Comparison of ENCODE assay signal across 16 cellular contexts in the genomic region with DNA sequence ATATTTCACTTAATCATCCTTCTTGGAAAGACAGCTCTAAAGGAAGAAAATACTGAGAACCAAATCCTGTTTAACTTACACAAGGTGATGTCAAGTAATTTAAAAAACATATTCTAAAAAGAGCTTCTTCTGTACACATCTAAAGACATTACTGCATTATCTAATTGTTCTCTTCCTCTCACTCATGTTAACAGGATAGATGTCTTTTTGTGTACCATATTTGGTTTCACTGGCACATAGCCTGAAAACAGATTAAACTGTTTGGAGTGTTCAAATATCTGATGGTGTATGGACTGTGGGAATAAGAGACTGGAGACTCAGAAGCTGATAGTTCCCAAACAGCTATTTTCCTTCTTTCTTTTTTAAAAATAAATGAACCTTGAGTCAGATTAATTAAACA.
A peak's percentile ranks its signal among the peaks of the same experiment; 100 is the strongest.
DNase-seq lines count a peak whose midpoint lies in the region.
"Had no signal": no experiment of that assay in that cellular context is flagged by ENCODE, and none has a peak within 500 bp of the region (broad histone marks: within the 10 kb centered on the region; RNA-seq: fewer than 3 reads in every experiment).

No MANE protein-coding gene starts in this region.

- no peaks in the 10 kb centered on the region for H3K36me3 ChIP-seq in rectal smooth muscle tissue (ENCODE audit: control insufficient read depth, insufficient read depth, low read length)
- no peaks in the 10 kb centered on the region for H3K36me3 ChIP-seq in effector memory CD4-positive, alpha-beta T cell (ENCODE audit: control insufficient read depth, insufficient read depth, low read length)
- H3K36me3 ChIP-seq: lower lobe of right lung, stomach, vagina had no signal

- H3K27me3 ChIP-seq in rectal smooth muscle tissue (ENCODE audit: control insufficient read depth, insufficient read depth, low read length): no peaks in the 10 kb centered on the region
- no peaks in the 10 kb centered on the region for H3K27me3 ChIP-seq in effector memory CD4-positive, alpha-beta T cell (replicated peaks; ENCODE audit: control insufficient read depth, insufficient read depth, low read length, poor library complexity, severe bottlenecking)
- H3K27me3 ChIP-seq: stomach, vagina had no signal

- peak overlapping the region; percentile 42 for H3K27ac ChIP-seq in rectal smooth muscle tissue (ENCODE audit: low read depth, low read length)
- H3K27ac ChIP-seq in effector memory CD4-positive, alpha-beta T cell (ENCODE audit: insufficient read depth, low read length, poor library complexity, severe bottlenecking): no peak overlapping the region
- H3K27ac ChIP-seq: C4-2B, lower lobe of right lung, stomach, vagina had no signal

- H3K9ac ChIP-seq in rectal smooth muscle tissue (ENCODE audit: low read length): no peak overlapping the region

- peak; percentile 37 for DNase-seq in NCI-H2107 treated with DMSO at 0.1 percent for 48 hours (lab: John Stamatoyannopoulos, UW; ENCODE audit: unreplicated experiment)
- no peak for DNase-seq in NCI-H2107 (lab: John Stamatoyannopoulos, UW)
- DNase-seq in NCI-H146 treated with DMSO at 0.1 percent for 48 hours (lab: John Stamatoyannopoulos, UW; ENCODE audit: unreplicated experiment): peak; percentile 16
- DNase-seq in OCI-M1 (lab: John Stamatoyannopoulos, UW): peak; percentile 31
- DNase-seq in effector memory CD4-positive, alpha-beta T cell: no peak
- DNase-seq in activated gamma-delta T cell treated with Interleukin-2 at 50 U/mL for 16 hours: no peak
- no peak for DNase-seq in amniotic stem cell (lab: John Stamatoyannopoulos, UW)
- DNase-seq: cortex of kidney, lower lobe of right lung, NCI-H187 treated with DMSO at 0.1 percent for 48 hours, Right ventricle myocardium superior, stomach had no signal

- H3K9me3 ChIP-seq in effector memory CD4-positive, alpha-beta T cell (ENCODE audit: control insufficient read depth, low read length): no peaks in the 10 kb centered on the region
- H3K9me3 ChIP-seq: lower lobe of right lung, stomach, vagina had no signal

- no peak overlapping the region for H3K4me3 ChIP-seq in rectal smooth muscle tissue (ENCODE audit: low read length)
- no peak overlapping the region for H3K4me3 ChIP-seq in effector memory CD4-positive, alpha-beta T cell (ENCODE audit: insufficient read depth, low read depth, low read length, poor library complexity, severe bottlenecking)
- H3K4me3 ChIP-seq: GM23338, lower lobe of right lung, stomach, vagina had no signal

- peaks cover 5% of the 10 kb centered on the region for H3K4me1 ChIP-seq in rectal smooth muscle tissue (ENCODE audit: control insufficient read depth, insufficient read depth, low read length)
- H3K4me1 ChIP-seq in effector memory CD4-positive, alpha-beta T cell (ENCODE audit: control insufficient read depth, insufficient read depth, low read length, poor library complexity, severe bottlenecking): no peaks in the 10 kb centered on the region
- H3K4me1 ChIP-seq: lower lobe of right lung, vagina had no signal

Comparison
In these comparisons a context has a peak if more than half of its experiments do, and no peak if none do; other contexts are left out.
1. DNase-seq: peak in NCI-H2107 treated with DMSO at 0.1 percent for 48 hours (single experiment), NCI-H146 treated with DMSO at 0.1 percent for 48 hours (single experiment) and OCI-M1 (single experiment); none in NCI-H2107 (single experiment), effector memory CD4-positive, alpha-beta T cell (0 of 3), activated gamma-delta T cell treated with Interleukin-2 at 50 U/mL for 16 hours (single experiment) and amniotic stem cell (single experiment).